Comparison of ENCODE assay signal across 23 cellular contexts in the genomic region with DNA sequence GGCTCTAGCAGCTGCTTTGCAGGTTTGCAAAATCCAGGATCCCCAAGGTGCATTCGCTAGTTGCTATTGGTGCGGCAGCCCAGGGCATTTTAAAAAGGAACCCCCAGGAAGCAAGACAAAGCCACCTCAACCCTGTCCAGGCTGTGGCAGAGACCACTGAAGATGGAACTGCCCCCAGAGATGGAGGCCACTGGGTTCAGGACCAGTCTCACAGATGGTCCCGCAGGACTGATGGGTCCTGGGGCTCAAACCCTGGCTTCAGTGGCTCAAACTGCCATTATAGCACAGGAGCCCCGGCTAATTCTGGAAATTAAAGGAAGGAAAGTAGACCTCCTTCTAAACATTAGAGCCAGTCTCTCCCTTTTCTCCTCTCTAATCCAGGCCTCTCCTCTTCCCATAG.
"Had no signal": no experiment of that assay in that cellular context is flagged by ENCODE, and none has a peak within 500 bp of the region (broad histone marks: within the 10 kb centered on the region; RNA-seq: fewer than 3 reads in every experiment).

No MANE protein-coding gene starts in this region.

- H3K36me3 Mint-ChIP-seq: naive thymus-derived CD8-positive, alpha-beta T cell; natural killer cell treated with Interleukin-12 subunit alpha and Interleukin-12 subunit beta and Interleukin-15 and Interleukin-18, amount 100 ng/mL, for 72 hours; stimulated activated effector memory CD8-positive, alpha-beta T cell treated with anti-CD3 and anti-CD28 coated beads, Interleukin-12 subunit alpha, Interleukin-12 subunit beta, amount 100 ng/mL, for 72 hours; stimulated activated naive B cell treated with anti-CD40 and anti-IgM and Interleukin-4, amounts not matched to agents 10 μg/mL and 1 μg/mL and 100 μg/mL, for 72 hours had no signal

- H3K4me1 ChIP-seq: parathyroid adenoma, psoas muscle, right lobe of liver, sigmoid colon, thyroid gland, upper lobe of right lung, uterus had no signal

- H3K36me3 ChIP-seq: ovary, right lobe of liver, sigmoid colon, stomach, thoracic aorta, thyroid gland, tibial nerve, upper lobe of right lung, uterus had no signal

- H3K4me3 Mint-ChIP-seq: naive thymus-derived CD8-positive, alpha-beta T cell; natural killer cell treated with Interleukin-12 subunit alpha and Interleukin-12 subunit beta and Interleukin-15 and Interleukin-18, amount 100 ng/mL, for 72 hours; nephron progenitor cell; neural crest cell; stimulated activated effector memory CD8-positive, alpha-beta T cell treated with anti-CD3 and anti-CD28 coated beads, Interleukin-12 subunit alpha, Interleukin-12 subunit beta, amount 100 ng/mL, for 72 hours; stimulated activated naive B cell treated with anti-CD40 and anti-IgM and Interleukin-4, amounts not matched to agents 10 μg/mL and 1 μg/mL and 100 μg/mL, for 72 hours; stimulated activated naive CD8-positive, alpha-beta T cell treated with anti-CD3 and anti-CD28 coated beads, Interleukin-15, Interleukin-2, amounts not matched to agents 100 ng/mL and 50 ng/mL, for 24 hours had no signal

- H3K4me3 ChIP-seq: ovary, psoas muscle, right lobe of liver, sigmoid colon, stomach, thoracic aorta, thyroid gland, tibial nerve, upper lobe of right lung, uterus had no signal

- H3K27me3 ChIP-seq: ovary, right lobe of liver, sigmoid colon, stomach, thyroid gland, tibial nerve, upper lobe of right lung, uterus had no signal

- H3K9ac ChIP-seq: parathyroid adenoma had no signal

- H3K27ac Mint-ChIP-seq: naive thymus-derived CD8-positive, alpha-beta T cell; natural killer cell treated with Interleukin-12 subunit alpha and Interleukin-12 subunit beta and Interleukin-15 and Interleukin-18, amount 100 ng/mL, for 72 hours; nephron progenitor cell; progenitor cell of endocrine pancreas; stimulated activated effector memory CD8-positive, alpha-beta T cell treated with anti-CD3 and anti-CD28 coated beads, Interleukin-12 subunit alpha, Interleukin-12 subunit beta, amount 100 ng/mL, for 72 hours; stimulated activated naive B cell treated with anti-CD40 and anti-IgM and Interleukin-4, amounts not matched to agents 10 μg/mL and 1 μg/mL and 100 μg/mL, for 72 hours; stimulated activated naive CD8-positive, alpha-beta T cell treated with anti-CD3 and anti-CD28 coated beads, Interleukin-15, Interleukin-2, amounts not matched to agents 100 ng/mL and 50 ng/mL, for 24 hours had no signal

- DNase-seq: occipital lobe; ovary; posterior cingulate gyrus; psoas muscle; right cardiac atrium; right lobe of liver; sigmoid colon; stimulated activated naive CD4-positive, alpha-beta T cell treated with Interleukin-2 at 50 U/mL for 16 hours; stomach; thyroid gland; upper lobe of right lung; uterus had no signal

- H3K9me3 ChIP-seq: ovary, psoas muscle, right lobe of liver, sigmoid colon, stomach, thoracic aorta, thyroid gland, tibial nerve, upper lobe of right lung, uterus had no signal

- H3K9me3 Mint-ChIP-seq: naive thymus-derived CD8-positive, alpha-beta T cell; natural killer cell treated with Interleukin-12 subunit alpha and Interleukin-12 subunit beta and Interleukin-15 and Interleukin-18, amount 100 ng/mL, for 72 hours; nephron progenitor cell; neural crest cell; stimulated activated effector memory CD8-positive, alpha-beta T cell treated with anti-CD3 and anti-CD28 coated beads, Interleukin-12 subunit alpha, Interleukin-12 subunit beta, amount 100 ng/mL, for 72 hours; stimulated activated naive B cell treated with anti-CD40 and anti-IgM and Interleukin-4, amounts not matched to agents 10 μg/mL and 1 μg/mL and 100 μg/mL, for 72 hours; stimulated activated naive CD8-positive, alpha-beta T cell treated with anti-CD3 and anti-CD28 coated beads, Interleukin-15, Interleukin-2, amounts not matched to agents 100 ng/mL and 50 ng/mL, for 24 hours had no signal

- H3K27ac ChIP-seq: ovary, parathyroid adenoma, psoas muscle, right lobe of liver, sigmoid colon, stomach, thoracic aorta, thyroid gland, tibial nerve, upper lobe of right lung, uterus had no signal

- H2AFZ ChIP-seq: parathyroid adenoma had no signal

- H3K79me2 ChIP-seq: parathyroid adenoma had no signal

- H3K27me3 Mint-ChIP-seq: naive thymus-derived CD8-positive, alpha-beta T cell; stimulated activated naive CD8-positive, alpha-beta T cell treated with anti-CD3 and anti-CD28 coated beads, Interleukin-15, Interleukin-2, amounts not matched to agents 100 ng/mL and 50 ng/mL, for 24 hours had no signal

- ATAC-seq: naive thymus-derived CD8-positive, alpha-beta T cell; natural killer cell treated with Interleukin-12 subunit alpha and Interleukin-12 subunit beta and Interleukin-15 and Interleukin-18, amount 100 ng/mL, for 72 hours had no signal
